In genomic region chr5:149141224-149141956, GRCh38 we compare ENCODE assay signal across 8 cellular contexts. TPM values are rescaled to one million over a fixed set of nuclear protein-coding genes. Genes with fewer than 3 reads are reported as not detected.
DNase-seq lines count a peak whose midpoint lies in the region; ATAC-seq and TF ChIP-seq lines count a peak whose summit lies in the region.

Gene ABLIM3 (plus strand): TSS chr5:149141493. CDS start chr5:149142096, 603 bp downstream.

- intact Hi-C loops in activated CD4-positive, alpha-beta memory T cell treated with anti-CD3 and anti-CD28 coated beads for 36 hours (cut with micrococcal nuclease): loop anchor here (1.0 kb wide), 2 partner anchors 123 to 128 kb away; no protein-coding TSS in a partner anchor
- intact Hi-C loops in dorsolateral prefrontal cortex (cut with DNase I): loop anchor here (2.0 to 10.0 kb wide), 5 partner anchors 86 to 433 kb away; no protein-coding TSS in a partner anchor
- intact Hi-C loops in right lobe of liver (cut with DNase I): no loop called here

- H3K27me3 ChIP-seq in dorsolateral prefrontal cortex: no peaks in the 10 kb centered on the region
- no peaks in the 10 kb centered on the region for H3K27me3 ChIP-seq in right lobe of liver

- H3K4me1 Mint-ChIP-seq in activated CD4-positive, alpha-beta memory T cell treated with anti-CD3 and anti-CD28 coated beads for 36 hours (ENCODE audit: low read depth): peaks cover 4% of the 10 kb centered on the region

- H3K27ac ChIP-seq in dorsolateral prefrontal cortex (peak within 1 kb of the TSS in 58 of 59 donors; percentile 3 to 93 (median 82)), right lobe of liver (peak within 1 kb of the TSS; percentile 84 to 95 (median 94))

- POLR2A ChIA-PET in activated CD4-positive, alpha-beta memory T cell treated with anti-CD3 and anti-CD28 coated beads for 36 hours (lab: Charles Lee): no interaction called here

- H3K9me3 Mint-ChIP-seq in activated CD4-positive, alpha-beta memory T cell treated with anti-CD3 and anti-CD28 coated beads for 36 hours: no peaks in the 10 kb centered on the region

- CTCF ChIA-PET in activated CD4-positive, alpha-beta memory T cell treated with anti-CD3 and anti-CD28 coated beads for 36 hours (lab: Charles Lee): interaction anchor here (0.6 to 5.9 kb wide), 41 partner anchors 9 to 421 kb away, joined by 3 to 103 read pairs (median 4); partner anchors contain the start of genes AFAP1L1 and GRPEL2

- no peaks in the 10 kb centered on the region for H3K36me3 ChIP-seq in right lobe of liver

- H3K4me3 Mint-ChIP-seq in activated CD4-positive, alpha-beta memory T cell treated with anti-CD3 and anti-CD28 coated beads for 36 hours: peak within 1 kb of the TSS; percentile 41

- WGBS in right lobe of liver (ENCODE audit: insufficient coverage, low coverage, low lambda C conversion rate, missing lambda C conversion rate): 0% methylated on average over 5 of the region's 54 CpGs

- ATAC-seq in HG02798 (IDR thresholded peaks at IDR 0.05; ENCODE audit: poor library complexity, unreplicated experiment) (peak; percentile 90), right lobe of liver (peak; percentile 77 to 86 (median 81))

- H3K9me3 ChIP-seq in right lobe of liver: no peaks in the 10 kb centered on the region

- H3K4me3 ChIP-seq in dorsolateral prefrontal cortex: peak within 1 kb of the TSS; percentile 66 to 99 (median 82)
- peak within 1 kb of the TSS; percentile 67 to 85 (median 72) for H3K4me3 ChIP-seq in right lobe of liver

- H3K4me1 ChIP-seq in right lobe of liver: peaks cover 0 to 32% (median 8%) of the 10 kb centered on the region in 4 donors

- DNase-seq in NCI-H1436 (lab: John Stamatoyannopoulos, UW) (peak; percentile 26), NCI-H1436 treated with DMSO at 0.1 percent for 48 hours (lab: John Stamatoyannopoulos, UW) (no peak), NCI-H2196 treated with DMSO at 0.1 percent for 48 hours (lab: John Stamatoyannopoulos, UW; ENCODE audit: unreplicated experiment) (peak; percentile 24), dorsolateral prefrontal cortex (peak; percentile 45 to 88 (median 62)), right lobe of liver (peak; percentile 79 to 83 (median 81))
- DNase-seq in activated CD4-positive, alpha-beta memory T cell treated with anti-CD3 and anti-CD28 coated beads for 36 hours: peak; percentile 80
- DNase-seq in stimulated activated CD4-positive, alpha-beta T cell treated with anti-CD3 and anti-CD28 coated beads, Interleukin-4, amount 100 ng/mL, for 1 hour: peak; percentile 71

- H3K36me3 Mint-ChIP-seq in activated CD4-positive, alpha-beta memory T cell treated with anti-CD3 and anti-CD28 coated beads for 36 hours: no peaks in the 10 kb centered on the region

- peak; percentile 89 for TF ChIP-seq POLR2A in right lobe of liver (IDR thresholded peaks at IDR 0.05)

- peaks cover 22% of the 10 kb centered on the region for H3K27me3 Mint-ChIP-seq in activated CD4-positive, alpha-beta memory T cell treated with anti-CD3 and anti-CD28 coated beads for 36 hours

- TF ChIP-seq CTCF in dorsolateral prefrontal cortex (IDR thresholded peaks at IDR 0.05 in 54 of 56, conservative IDR thresholded peaks at IDR 0.05 in 2 of 56; ENCODE audit: low read depth in 1 of 56, partially characterized antibody in 56 of 56) (peak; percentile 45 to 98 (median 93)), right lobe of liver (IDR thresholded peaks at IDR 0.05) (peak; percentile 92 to 98 (median 98))

- no peak within 1 kb of the TSS for H3K27ac Mint-ChIP-seq in activated CD4-positive, alpha-beta memory T cell treated with anti-CD3 and anti-CD28 coated beads for 36 hours

RNA-seq across cellular contexts. Expression of gene ABLIM3, which starts in this region (rescaled TPM):
- total RNA-seq in activated CD4-positive, alpha-beta memory T cell treated with anti-CD3 and anti-CD28 coated beads for 36 hours: under 1 TPM; 0.10 to 0.24 TPM
- total RNA-seq in dorsolateral prefrontal cortex: 10 to 100 TPM; 26.3 to 60.7 (median 40.9) TPM
- total RNA-seq in right lobe of liver: 100 to 1,000 TPM in 4 of 6 experiments, 10 to 100 TPM in 2; 85.8 to 180 (median 125) TPM

Comparison
In these comparisons a context has a peak if more than half of its experiments do, and no peak if none do; other contexts are left out.
1. RNA of gene ABLIM3 (total RNA-seq): 85.8 to 180 TPM in right lobe of liver and 26.3 to 60.7 TPM in dorsolateral prefrontal cortex; 0.10 to 0.24 TPM in activated CD4-positive, alpha-beta memory T cell treated with anti-CD3 and anti-CD28 coated beads for 36 hours; every median in the first group is over 10 times any median in the second.
2. Peak in DNase-seq in activated CD4-positive, alpha-beta memory T cell treated with anti-CD3 and anti-CD28 coated beads for 36 hours; RNA of the gene not detected or under 1 TPM.
3. intact Hi-C loops: an anchor here in activated CD4-positive, alpha-beta memory T cell treated with anti-CD3 and anti-CD28 coated beads for 36 hours (1.0 kb wide) and dorsolateral prefrontal cortex (2.0 to 10.0 kb wide); none called in right lobe of liver.